1 cellular context compared by ENCODE assay signal in genomic region chr4:68655764-68656444, GRCh38.
TF ChIP-seq lines count a peak whose summit lies in the region.

No MANE protein-coding gene starts in this region.

TF ChIP-seq in liver, 16 proteins besides CTCF, POLR2A, EP300 and RAD21 (continued from another document):
- TF ChIP-seq ZBTB33 (IDR thresholded peaks at IDR 0.05) (peak; percentile 12), FOXA1 (IDR thresholded peaks at IDR 0.05) (peak; percentile 78), REST (IDR thresholded peaks at IDR 0.05) (no peak), EGR1 (IDR thresholded peaks at IDR 0.05; ENCODE audit: low read depth in 2 of 2) (no peak), GABPA (IDR thresholded peaks at IDR 0.05 in 1 of 2, conservative IDR thresholded peaks at IDR 0.05 in 1 of 2) (no peak), SP1 (IDR thresholded peaks at IDR 0.05) (peak; percentile 64)
